ENCODE assay signal across 10 cellular contexts in genomic region chr4:128517096-128517738, GRCh38.
DNase-seq lines count a peak whose midpoint lies in the region; ATAC-seq, FAIRE-seq and TF ChIP-seq lines count a peak whose summit lies in the region.
"Had no signal": no experiment of that assay in that cellular context is flagged by ENCODE, and none has a peak within 500 bp of the region (broad histone marks: within the 10 kb centered on the region; RNA-seq: fewer than 3 reads in every experiment).

No MANE protein-coding gene starts in this region.

- H3K4me3 Mint-ChIP-seq in astrocyte (ENCODE audit: unreplicated experiment), result no peak overlapping the region
- H3K4me3 Mint-ChIP-seq: activated naive CD4-positive, alpha-beta T cell treated with anti-CD3 and anti-CD28 coated beads, Interleukin-2, amount 50 U/mL, for 24 hours had no signal

- peaks cover 12% of the 10 kb centered on the region for H3K36me3 Mint-ChIP-seq in astrocyte (ENCODE audit: low read depth, unreplicated experiment)
- H3K36me3 Mint-ChIP-seq: activated naive CD4-positive, alpha-beta T cell treated with anti-CD3 and anti-CD28 coated beads, Interleukin-2, amount 50 U/mL, for 24 hours had no signal

- H3K79me2 ChIP-seq in astrocyte (ENCODE audit: insufficient read depth, low read length), result no peaks in the 10 kb centered on the region

- no peak for TF ChIP-seq CTCF in astrocyte (IDR thresholded peaks at IDR 0.05; ENCODE audit: insufficient read depth, low read depth, low read length)
- no peak for TF ChIP-seq CTCF in kidney (IDR thresholded peaks at IDR 0.05; ENCODE audit: borderline replicate concordance, extremely low read depth, insufficient read depth)

- peak overlapping the region in 4 of 11 experiments; percentile 1 to 45 (median 24); a peak in 6 of 22 replicates for H3K9ac ChIP-seq in BLaER1 treated with 17β-estradiol and CSF1 and Interleukin-3, amounts not matched to agents 10 nM and 100 nM
- peak overlapping the region; percentile 58 for H3K9ac ChIP-seq in astrocyte (ENCODE audit: low read length)
- H3K9ac ChIP-seq in kidney (ENCODE audit: low read length in 2 of 2), result no peak overlapping the region

- peak overlapping the region in 8 of 11 experiments; percentile 11 to 74 (median 68); a peak in 16 of 22 replicates for H3K27ac ChIP-seq in BLaER1 treated with 17β-estradiol and CSF1 and Interleukin-3, amounts not matched to agents 10 nM and 100 nM
- peak overlapping the region; percentile 92 for H3K27ac ChIP-seq in astrocyte (ENCODE audit: low read depth, low read length)
- no peak overlapping the region for H3K27ac ChIP-seq in kidney (ENCODE audit: low read depth in 2 of 2, low read length in 2 of 2)

- H3K4me1 Mint-ChIP-seq in astrocyte (ENCODE audit: low read depth, unreplicated experiment), result peaks cover 65% of the 10 kb centered on the region

- no peak for DNase-seq in astrocyte (ENCODE audit: low read depth)
- DNase-seq in lung microvascular endothelial cell (ENCODE audit: low read depth in 2 of 2), result peak; percentile 35 to 72
- DNase-seq in kidney, result no peak
- no peak for DNase-seq in SW480 (ENCODE audit: low spot score)
- DNase-seq in NCI-H1092 (lab: John Stamatoyannopoulos, UW), result no peak
- DNase-seq: NCI-H748 treated with DMSO at 0.1 percent for 48 hours had no signal

- H3K4me1 ChIP-seq in BLaER1 treated with 17β-estradiol and CSF1 and Interleukin-3, amounts not matched to agents 10 nM and 100 nM, result peaks cover 0 to 58% (median 27%) of the 10 kb centered on the region in 10 experiments; a peak in 17 of 20 replicates
- peaks cover 46% of the 10 kb centered on the region for H3K4me1 ChIP-seq in astrocyte (ENCODE audit: insufficient read depth, low read length)
- H3K4me1 ChIP-seq in kidney (ENCODE audit: control insufficient read depth in 1 of 2, insufficient read depth in 1 of 2, low read depth in 1 of 2, low read length in 2 of 2), result peaks cover 0 to 2% of the 10 kb centered on the region in 2 donors

- no peaks in the 10 kb centered on the region for H3K27me3 ChIP-seq in BLaER1 treated with 17β-estradiol and CSF1 and Interleukin-3, amounts not matched to agents 10 nM and 100 nM
- no peaks in the 10 kb centered on the region for H3K27me3 ChIP-seq in astrocyte (ENCODE audit: insufficient read depth, low read length)

- H3K9me3 ChIP-seq in BLaER1 treated with 17β-estradiol and CSF1 and Interleukin-3, amounts not matched to agents 10 nM and 100 nM (replicated peaks in 1 of 11), result peaks cover 0 to 11% (median 10%) of the 10 kb centered on the region in 11 experiments; a peak in 10 of 22 replicates
- H3K9me3 ChIP-seq in astrocyte (ENCODE audit: insufficient read depth, low read depth, low read length) (no peaks in the 10 kb centered on the region), kidney (ENCODE audit: control insufficient read depth in 1 of 2, low read length in 2 of 2) (no peaks in the 10 kb centered on the region)

- no peak overlapping the region for H3K4me3 ChIP-seq in BLaER1 treated with 17β-estradiol and CSF1 and Interleukin-3, amounts not matched to agents 10 nM and 100 nM
- H3K4me3 ChIP-seq in astrocyte (ENCODE audit: insufficient read depth, low read depth, low read length) (no peak overlapping the region), kidney (ENCODE audit: low read length in 2 of 2) (no peak overlapping the region)

- no peaks in the 10 kb centered on the region for H4K20me1 ChIP-seq in BLaER1 treated with 17β-estradiol and CSF1 and Interleukin-3, amounts not matched to agents 10 nM and 100 nM
- no peaks in the 10 kb centered on the region for H4K20me1 ChIP-seq in astrocyte (ENCODE audit: insufficient read depth, low read length)

- FAIRE-seq in astrocyte (lab: Jason Lieb, UNC), result no peak
- no peak for FAIRE-seq in kidney (lab: Jason Lieb, UNC)

- no peaks in the 10 kb centered on the region for H3K9me3 Mint-ChIP-seq in astrocyte (ENCODE audit: unreplicated experiment)
- H3K9me3 Mint-ChIP-seq: activated naive CD4-positive, alpha-beta T cell treated with anti-CD3 and anti-CD28 coated beads, Interleukin-2, amount 50 U/mL, for 24 hours had no signal

- intact Hi-C loops in kidney (cut with DNase I), result no loop called here

- no peak overlapping the region for H2AFZ ChIP-seq in astrocyte (ENCODE audit: low read depth, low read length)

- H3K4me2 ChIP-seq in BLaER1 treated with 17β-estradiol and CSF1 and Interleukin-3, amounts not matched to agents 10 nM and 100 nM, result peak overlapping the region in 9 of 11 experiments; percentile 44 to 76 (median 67); a peak in 17 of 22 replicates
- H3K4me2 ChIP-seq in astrocyte (ENCODE audit: low read length), result peak overlapping the region; percentile 62

- peak overlapping the region; percentile 92 for H3K27ac Mint-ChIP-seq in astrocyte (ENCODE audit: unreplicated experiment)
- H3K27ac Mint-ChIP-seq: activated naive CD4-positive, alpha-beta T cell treated with anti-CD3 and anti-CD28 coated beads, Interleukin-2, amount 50 U/mL, for 24 hours had no signal

- no peaks in the 10 kb centered on the region for H3K36me3 ChIP-seq in BLaER1 treated with 17β-estradiol and CSF1 and Interleukin-3, amounts not matched to agents 10 nM and 100 nM
- H3K36me3 ChIP-seq in astrocyte (ENCODE audit: insufficient read depth, low read length) (no peaks in the 10 kb centered on the region), kidney (ENCODE audit: control insufficient read depth in 1 of 2, insufficient read depth in 2 of 2, low read length in 2 of 2) (no peaks in the 10 kb centered on the region)

- no peaks in the 10 kb centered on the region for H3K27me3 Mint-ChIP-seq in astrocyte (ENCODE audit: low read depth, unreplicated experiment)

- ATAC-seq in HG03175 (IDR thresholded peaks at IDR 0.05; ENCODE audit: unreplicated experiment) (peak; percentile 0), GM18517 (IDR thresholded peaks at IDR 0.05; ENCODE audit: unreplicated experiment) (no peak)

Comparison
In these comparisons a context has a peak if more than half of its experiments do, and no peak if none do; other contexts are left out.
1. H3K27ac ChIP-seq: peak in BLaER1 treated with 17β-estradiol and CSF1 and Interleukin-3, amounts not matched to agents 10 nM and 100 nM (8 of 11) and astrocyte (single experiment); none in kidney (0 of 2).
2. DNase-seq: peak in lung microvascular endothelial cell (2 of 2); none in astrocyte (single experiment), kidney (single experiment), SW480 (single experiment) and NCI-H1092 (single experiment).